Comparison of ENCODE assay signal across 13 cellular contexts in genomic region chr18:37450434-37451133, GRCh38.
DNase-seq lines count a peak whose midpoint lies in the region; TF ChIP-seq lines count a peak whose summit lies in the region.
"Had no signal": no experiment of that assay in that cellular context is flagged by ENCODE, and none has a peak within 500 bp of the region (broad histone marks: within the 10 kb centered on the region; RNA-seq: fewer than 3 reads in every experiment).

No MANE protein-coding gene starts in this region.

- H3K36me3 ChIP-seq in HUES64 (ENCODE audit: insufficient read depth, low read length) (no peaks in the 10 kb centered on the region), ascending aorta (no peaks in the 10 kb centered on the region)
- H3K36me3 ChIP-seq: SJSA1 had no signal

- H3K9me3 ChIP-seq in HUES64 (ENCODE audit: insufficient read depth, low read depth, low read length) (no peaks in the 10 kb centered on the region), ascending aorta (no peaks in the 10 kb centered on the region)
- H3K9me3 ChIP-seq: SJSA1 had no signal

- H3K4me1 ChIP-seq in HUES64 (ENCODE audit: insufficient read depth, low read length) (peaks cover 22% of the 10 kb centered on the region), ascending aorta (no peaks in the 10 kb centered on the region)
- H3K4me1 ChIP-seq: SJSA1 had no signal

- DNase-seq in AG10803 (ENCODE audit: low read depth) (peak; percentile 13), RPMI7951 (ENCODE audit: low read depth) (peak; percentile 36), islet precursor cell (peak; percentile 92), ACHN (no peak), ascending aorta (ENCODE audit: low spot score in 2 of 2) (no peak), NAMALWA (ENCODE audit: low spot score) (no peak)
- no peak for DNase-seq in activated naive CD4-positive, alpha-beta T cell treated with anti-CD3 and anti-CD28 coated beads for 36 hours
- DNase-seq: activated CD4-positive, alpha-beta memory T cell treated with anti-CD3 and anti-CD28 coated beads for 36 hours; activated naive CD8-positive, alpha-beta T cell treated with anti-CD3 and anti-CD28 coated beads, Interleukin-2, amount 50 U/mL, for 24 hours had no signal

- no peak overlapping the region for H3K4me3 Mint-ChIP-seq in activated naive CD4-positive, alpha-beta T cell treated with anti-CD3 and anti-CD28 coated beads for 36 hours
- H3K4me3 Mint-ChIP-seq: activated CD4-positive, alpha-beta memory T cell treated with anti-CD3 and anti-CD28 coated beads for 36 hours; activated naive CD8-positive, alpha-beta T cell treated with anti-CD3 and anti-CD28 coated beads, Interleukin-2, amount 50 U/mL, for 24 hours had no signal

- H3K27me3 Mint-ChIP-seq in activated naive CD4-positive, alpha-beta T cell treated with anti-CD3 and anti-CD28 coated beads for 36 hours (ENCODE audit: low read depth), result no peaks in the 10 kb centered on the region
- H3K27me3 Mint-ChIP-seq: activated naive CD8-positive, alpha-beta T cell treated with anti-CD3 and anti-CD28 coated beads, Interleukin-2, amount 50 U/mL, for 24 hours had no signal

- H3K27ac Mint-ChIP-seq in activated naive CD4-positive, alpha-beta T cell treated with anti-CD3 and anti-CD28 coated beads for 36 hours, result no peak overlapping the region
- H3K27ac Mint-ChIP-seq: activated CD4-positive, alpha-beta memory T cell treated with anti-CD3 and anti-CD28 coated beads for 36 hours; activated naive CD8-positive, alpha-beta T cell treated with anti-CD3 and anti-CD28 coated beads, Interleukin-2, amount 50 U/mL, for 24 hours had no signal

- H3K36me3 Mint-ChIP-seq in activated naive CD4-positive, alpha-beta T cell treated with anti-CD3 and anti-CD28 coated beads for 36 hours (ENCODE audit: low read depth), result no peaks in the 10 kb centered on the region
- H3K36me3 Mint-ChIP-seq: activated CD4-positive, alpha-beta memory T cell treated with anti-CD3 and anti-CD28 coated beads for 36 hours had no signal

- CTCF ChIA-PET in activated naive CD4-positive, alpha-beta T cell treated with anti-CD3 and anti-CD28 coated beads for 36 hours (lab: Charles Lee), result no interaction called here

- no peak overlapping the region for H3K9ac ChIP-seq in HUES64 (ENCODE audit: low read depth, low read length)

- intact Hi-C loops in ascending aorta (cut with DNase I), result no loop called here
- intact Hi-C loops in activated naive CD4-positive, alpha-beta T cell treated with anti-CD3 and anti-CD28 coated beads for 36 hours (cut with micrococcal nuclease), result no loop called here

- H3K27me3 ChIP-seq in HUES64 (ENCODE audit: insufficient read depth, low read length), result no peaks in the 10 kb centered on the region
- no peaks in the 10 kb centered on the region for H3K27me3 ChIP-seq in ascending aorta
- H3K27me3 ChIP-seq: SJSA1 had no signal

- H3K27ac ChIP-seq in HUES64 (ENCODE audit: low read depth, low read length) (no peak overlapping the region), ascending aorta (no peak overlapping the region)
- H3K27ac ChIP-seq: C4-2B, SJSA1, skin epidermis had no signal

- 18% methylated on average over 12 of the region's 12 CpGs for WGBS in HUES64

- H3K4me3 ChIP-seq in AG10803 (ENCODE audit: low read length) (no peak overlapping the region), HUES64 (ENCODE audit: low read length) (0 out of 2 replicates have a peak overlapping the region, but pooled peaks have one; percentile 1), ascending aorta (no peak overlapping the region)
- H3K4me3 ChIP-seq: SJSA1, skin epidermis had no signal

- no peaks in the 10 kb centered on the region for H3K9me3 Mint-ChIP-seq in activated naive CD4-positive, alpha-beta T cell treated with anti-CD3 and anti-CD28 coated beads for 36 hours
- H3K9me3 Mint-ChIP-seq: activated CD4-positive, alpha-beta memory T cell treated with anti-CD3 and anti-CD28 coated beads for 36 hours; activated naive CD8-positive, alpha-beta T cell treated with anti-CD3 and anti-CD28 coated beads, Interleukin-2, amount 50 U/mL, for 24 hours had no signal

- no peak for TF ChIP-seq CTCF in AG10803 (conservative IDR thresholded peaks at IDR 0.05; ENCODE audit: low read length)
- TF ChIP-seq CTCF in ascending aorta (IDR thresholded peaks at IDR 0.05), result no peak

- no peaks in the 10 kb centered on the region for H3K4me1 Mint-ChIP-seq in activated naive CD4-positive, alpha-beta T cell treated with anti-CD3 and anti-CD28 coated beads for 36 hours (ENCODE audit: low read depth)
- H3K4me1 Mint-ChIP-seq: activated naive CD8-positive, alpha-beta T cell treated with anti-CD3 and anti-CD28 coated beads, Interleukin-2, amount 50 U/mL, for 24 hours had no signal

- in situ Hi-C loops in ACHN (cut with HindIII; ENCODE audit: low pct_ligation_motif_present, low pct_unique_long_range_greater_than_20kb, low sequenced_read_pairs), result no loop called here

Comparison
In these comparisons a context has a peak if more than half of its experiments do, and no peak if none do; other contexts are left out.
1. DNase-seq: peak in AG10803 (single experiment), RPMI7951 (single experiment) and islet precursor cell (single experiment); none in ACHN (single experiment), ascending aorta (0 of 2), activated naive CD4-positive, alpha-beta T cell treated with anti-CD3 and anti-CD28 coated beads for 36 hours (single experiment) and NAMALWA (single experiment).